ENCODE assay signal across 11 cellular contexts in the genomic region with DNA sequence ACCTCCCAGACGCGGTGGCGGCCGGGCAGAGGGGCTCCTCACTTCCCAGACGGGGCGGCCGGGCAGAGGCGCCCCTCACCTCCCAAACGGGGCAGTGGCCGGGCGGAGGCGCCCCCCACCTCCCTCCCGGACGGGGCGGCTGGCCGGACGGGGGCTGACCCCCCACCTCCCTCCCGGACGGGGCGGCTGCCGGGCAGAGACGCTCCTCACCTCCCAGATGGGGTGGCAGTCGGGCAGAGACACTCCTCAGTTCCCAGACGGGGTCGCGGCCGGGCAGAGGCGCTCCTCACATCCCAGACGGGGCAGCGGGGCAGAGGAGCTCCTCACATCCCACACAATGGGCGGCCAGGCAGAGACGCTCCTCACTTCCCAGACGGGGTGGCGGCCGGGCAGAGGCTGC. TPM values are rescaled to one million over a fixed set of nuclear protein-coding genes. Genes with fewer than 3 reads are reported as not detected.
DNase-seq lines count a peak whose midpoint lies in the region; ATAC-seq and TF ChIP-seq lines count a peak whose summit lies in the region.
"Not testable (repeated sequence)": the region's sequence is repeated elsewhere in the genome, so short reads cannot be mapped to it uniquely, and the experiment has no call there.
"Had no signal": no experiment of that assay in that cellular context is flagged by ENCODE, and none has a peak within 500 bp of the region (broad histone marks: within the 10 kb centered on the region; RNA-seq: fewer than 3 reads in every experiment).

No MANE protein-coding gene starts in this region.

- not testable (repeated sequence) for H3K9me3 ChIP-seq in spleen, upper lobe of right lung

- intact Hi-C loops in Right ventricle myocardium superior (cut with DNase I); spleen (cut with DNase I; ENCODE audit: low total_unique reads); upper lobe of right lung (cut with DNase I): not testable (repeated sequence)

- POLR2A ChIA-PET in activated CD4-positive, alpha-beta memory T cell treated with anti-CD3 and anti-CD28 coated beads, Interleukin-2, amount 10 ng/mL, durations not matched to agents 7 days and 5 days (lab: Charles Lee), result not testable (repeated sequence)

- not testable (repeated sequence) for H3K4me3 Mint-ChIP-seq in activated CD4-positive, alpha-beta memory T cell treated with anti-CD3 and anti-CD28 coated beads, Interleukin-2, amount 10 ng/mL, durations not matched to agents 7 days and 5 days; activated T-cell treated with anti-CD3 and anti-CD28 coated beads, Interleukin-2, amount 50 U/mL, for 24 hours; osteocyte (ENCODE audit: unreplicated experiment)

- H3K36me3 ChIP-seq in spleen, upper lobe of right lung: not testable (repeated sequence)

- not testable (repeated sequence) for H3K36me3 Mint-ChIP-seq in activated CD4-positive, alpha-beta memory T cell treated with anti-CD3 and anti-CD28 coated beads, Interleukin-2, amount 10 ng/mL, durations not matched to agents 7 days and 5 days (ENCODE audit: low read depth); activated T-cell treated with anti-CD3 and anti-CD28 coated beads, Interleukin-2, amount 50 U/mL, for 24 hours (ENCODE audit: low read depth); osteocyte (ENCODE audit: unreplicated experiment)

- CTCF ChIA-PET in activated CD4-positive, alpha-beta memory T cell treated with anti-CD3 and anti-CD28 coated beads, Interleukin-2, amount 10 ng/mL, durations not matched to agents 7 days and 5 days (lab: Charles Lee), result not testable (repeated sequence)

- H3K4me3 ChIP-seq in spleen, upper lobe of right lung: not testable (repeated sequence)

- H3K27me3 ChIP-seq in spleen (replicated peaks in 1 of 7); upper lobe of right lung: not testable (repeated sequence)

- not testable (repeated sequence) for ATAC-seq in Right ventricle myocardium superior (ENCODE audit: poor library complexity); left lobe of liver; upper lobe of right lung

- H3K4me1 Mint-ChIP-seq in activated CD4-positive, alpha-beta memory T cell treated with anti-CD3 and anti-CD28 coated beads, Interleukin-2, amount 10 ng/mL, durations not matched to agents 7 days and 5 days; activated T-cell treated with anti-CD3 and anti-CD28 coated beads, Interleukin-2, amount 50 U/mL, for 24 hours (ENCODE audit: low read depth); osteocyte (ENCODE audit: unreplicated experiment): not testable (repeated sequence)

- TF ChIP-seq POLR2A in spleen (IDR thresholded peaks at IDR 0.05), result not testable (repeated sequence)

- H3K27ac ChIP-seq in spleen, upper lobe of right lung: not testable (repeated sequence)

- H3K9me3 Mint-ChIP-seq in activated CD4-positive, alpha-beta memory T cell treated with anti-CD3 and anti-CD28 coated beads, Interleukin-2, amount 10 ng/mL, durations not matched to agents 7 days and 5 days; activated T-cell treated with anti-CD3 and anti-CD28 coated beads, Interleukin-2, amount 50 U/mL, for 24 hours; osteocyte (ENCODE audit: unreplicated experiment): not testable (repeated sequence)

- H3K27me3 Mint-ChIP-seq in activated CD4-positive, alpha-beta memory T cell treated with anti-CD3 and anti-CD28 coated beads, Interleukin-2, amount 10 ng/mL, durations not matched to agents 7 days and 5 days; activated T-cell treated with anti-CD3 and anti-CD28 coated beads, Interleukin-2, amount 50 U/mL, for 24 hours; osteocyte (ENCODE audit: unreplicated experiment): not testable (repeated sequence)

- H3K4me1 ChIP-seq in spleen, result peaks cover 0 to 15% (median 11%) of the 10 kb centered on the region in 6 donors
- not testable (repeated sequence) for H3K4me1 ChIP-seq in upper lobe of right lung

- DNase-seq in activated CD4-positive, alpha-beta memory T cell treated with anti-CD3 and anti-CD28 coated beads, Interleukin-2, amount 10 ng/mL, durations not matched to agents 7 days and 5 days, result peak; percentile 9
- DNase-seq in activated T-cell treated with anti-CD3 and anti-CD28 coated beads, Interleukin-2, amount 50 U/mL, for 24 hours, result peak; percentile 18
- DNase-seq in Right ventricle myocardium superior, result peak; percentile 10
- DNase-seq in left lobe of liver (ENCODE audit: low spot score), result peak; percentile 28
- peak; percentile 80 for DNase-seq in osteocyte (ENCODE audit: extremely low spot score, unreplicated experiment)
- DNase-seq in spleen, result peak; percentile 64
- DNase-seq in upper lobe of right lung, result peak; percentile 40

- not testable (repeated sequence) for H3K27ac Mint-ChIP-seq in activated CD4-positive, alpha-beta memory T cell treated with anti-CD3 and anti-CD28 coated beads, Interleukin-2, amount 10 ng/mL, durations not matched to agents 7 days and 5 days; activated T-cell treated with anti-CD3 and anti-CD28 coated beads, Interleukin-2, amount 50 U/mL, for 24 hours; osteocyte (ENCODE audit: unreplicated experiment)

- 88 to 95% (median 95%) methylated on average over 13 to 35 of the region's 35 CpGs for WGBS in spleen, 5 donors

- not testable (repeated sequence) for TF ChIP-seq CTCF in osteocyte (IDR thresholded peaks at IDR 0.05); spleen (IDR thresholded peaks at IDR 0.05 in 8 of 11, conservative IDR thresholded peaks at IDR 0.05 in 3 of 11); upper lobe of right lung (IDR thresholded peaks at IDR 0.05)

RNA-seq across cellular contexts. Expression of gene KCNJ4, which starts 45.1 kb away (rescaled TPM):
- not detected for total RNA-seq in activated CD4-positive, alpha-beta memory T cell treated with anti-CD3 and anti-CD28 coated beads, Interleukin-2, amount 10 ng/mL, durations not matched to agents 7 days and 5 days
- 16.6 TPM for total RNA-seq in Right ventricle myocardium superior
- not detected for total RNA-seq in left lobe of liver
- total RNA-seq in osteocyte, result 0.43 and 0.57 TPM in 2 replicates
- not detected for total RNA-seq in spleen
- not detected for polyA plus RNA-seq in spleen
- total RNA-seq in upper lobe of right lung, result not detected
- total RNA-seq: CD4-positive, alpha-beta memory T cell; GM23248 had no signal
- polyA plus RNA-seq: AG04450; CD14-positive monocyte; CD4-positive, alpha-beta memory T cell; GM23248 had no signal

RNA-seq across cellular contexts. Expression of gene KDELR3, which starts 58.0 kb away (rescaled TPM):
- under 1 TPM; 0.75 to 0.88 TPM for total RNA-seq in activated CD4-positive, alpha-beta memory T cell treated with anti-CD3 and anti-CD28 coated beads, Interleukin-2, amount 10 ng/mL, durations not matched to agents 7 days and 5 days
- 3.1 TPM for total RNA-seq in Right ventricle myocardium superior
- 15.2 TPM for total RNA-seq in left lobe of liver
- 39.3 and 49.3 TPM in 2 replicates for total RNA-seq in osteocyte
- 1 to 10 TPM; 1.5 to 4.9 (median 3.1) TPM for total RNA-seq in spleen
- polyA plus RNA-seq in spleen, result 1 to 10 TPM in 2 of 3 donors, under 1 TPM in 1; 1.00 to 3.1 (median 1.2) TPM
- total RNA-seq in upper lobe of right lung, result 5.9 TPM
- total RNA-seq: CD4-positive, alpha-beta memory T cell had no signal
- polyA plus RNA-seq: CD14-positive monocyte had no signal

Comparison
In these comparisons a context has a peak if more than half of its experiments do, and no peak if none do; other contexts are left out.
1. DNase-seq: peak in every context shown above with its lines; median percentile 80 in osteocyte; 64 in spleen; 40 in upper lobe of right lung; 28 in left lobe of liver; 18 in activated T-cell treated with anti-CD3 and anti-CD28 coated beads, Interleukin-2, amount 50 U/mL, for 24 hours; 10 in Right ventricle myocardium superior; 9 in activated CD4-positive, alpha-beta memory T cell treated with anti-CD3 and anti-CD28 coated beads, Interleukin-2, amount 10 ng/mL, durations not matched to agents 7 days and 5 days.
2. RNA of gene KCNJ4, which starts 45.1 kb away (total RNA-seq): 16.6 TPM in Right ventricle myocardium superior (single experiment); 0.43 to 0.57 TPM in osteocyte, not detected in activated CD4-positive, alpha-beta memory T cell treated with anti-CD3 and anti-CD28 coated beads, Interleukin-2, amount 10 ng/mL, durations not matched to agents 7 days and 5 days, not detected in left lobe of liver (single experiment), not detected in spleen and not detected in upper lobe of right lung (single experiment); every median in the first group is over 10 times any median in the second.